ENCODE assay signal across 9 cellular contexts in the genomic region with DNA sequence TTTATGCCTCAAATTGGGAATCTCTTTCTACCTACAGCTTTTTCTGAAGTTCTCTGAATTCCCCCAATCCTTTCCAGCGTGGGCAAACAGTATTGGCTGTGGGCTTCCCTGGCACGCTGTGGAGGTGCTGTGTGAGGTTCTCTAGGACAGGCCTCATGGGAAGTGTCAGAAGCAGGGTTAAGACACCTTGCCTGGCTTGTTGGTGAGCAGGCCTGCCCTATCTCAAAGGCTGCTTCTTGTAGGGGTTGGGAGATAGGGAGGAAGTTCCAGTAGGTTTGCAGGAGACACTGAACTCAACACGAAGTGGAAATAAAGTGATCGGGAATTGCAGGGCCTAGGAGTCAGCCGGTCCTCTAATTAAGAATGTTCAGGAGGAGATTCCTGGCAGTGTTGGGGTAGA. TPM values are rescaled to one million over a fixed set of nuclear protein-coding genes. Genes with fewer than 3 reads are reported as not detected.
"Had no signal": no experiment of that assay in that cellular context is flagged by ENCODE, and none has a peak within 500 bp of the region (broad histone marks: within the 10 kb centered on the region; RNA-seq: fewer than 3 reads in every experiment).

No MANE protein-coding gene starts in this region.

- H3K4me1 Mint-ChIP-seq: IgD-negative memory B cell had no signal

- H3K27ac Mint-ChIP-seq: HFFc6, IgD-negative memory B cell had no signal

- H3K9me3 Mint-ChIP-seq: HFFc6, IgD-negative memory B cell had no signal

- DNase-seq: GOT3, HFFc6, KBM-7 had no signal

- H3K9me3 ChIP-seq: HAP-1 had no signal

- H3K36me3 Mint-ChIP-seq: IgD-negative memory B cell had no signal

- ATAC-seq: HCT116, HepG2 had no signal

- H3K36me3 ChIP-seq: HAP-1 had no signal

- H3K4me1 ChIP-seq: HAP-1 had no signal

- H3K4me3 Mint-ChIP-seq: HFFc6 had no signal

- H3K4me3 ChIP-seq: HAP-1 had no signal

- H3K27ac ChIP-seq: HL-60 had no signal

RNA-seq across cellular contexts. Expression of a gene that starts 30.0 kb away (rescaled TPM):
- total RNA-seq: HepG2, HFFc6, HT1080 had no signal
- polyA plus RNA-seq: HepG2, IgD-negative memory B cell had no signal

RNA-seq across cellular contexts. Expression of a gene that starts 43.4 kb away (rescaled TPM):
- total RNA-seq: HepG2, HFFc6, HT1080 had no signal
- polyA plus RNA-seq: HepG2, IgD-negative memory B cell had no signal
